26 cellular contexts compared by ENCODE assay signal in the genomic region with DNA sequence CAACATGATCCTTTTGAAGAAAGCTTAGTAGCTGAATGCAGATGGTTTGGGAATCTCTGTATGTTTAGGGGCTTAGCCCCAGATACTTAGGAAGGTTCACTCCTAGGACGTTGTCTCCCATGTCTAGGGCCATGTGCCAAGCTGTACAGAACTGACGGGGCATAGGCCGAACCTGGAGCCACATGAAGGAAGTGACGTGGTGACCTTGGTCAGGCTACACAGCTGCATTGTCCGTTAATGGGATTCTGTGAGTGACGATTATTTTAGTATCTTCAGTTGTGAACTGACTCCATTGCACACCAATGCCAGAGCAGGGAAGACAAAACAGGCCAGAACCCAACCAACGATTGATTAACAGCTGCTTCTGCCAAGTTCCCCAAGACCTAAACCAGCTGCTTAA.
DNase-seq lines count a peak whose midpoint lies in the region; TF ChIP-seq lines count a peak whose summit lies in the region.
"Had no signal": no experiment of that assay in that cellular context is flagged by ENCODE, and none has a peak within 500 bp of the region (broad histone marks: within the 10 kb centered on the region; RNA-seq: fewer than 3 reads in every experiment).

No MANE protein-coding gene starts in this region.

- no peak overlapping the region for H3K9ac ChIP-seq in BLaER1
- H3K9ac ChIP-seq in subcutaneous abdominal adipose tissue (ENCODE audit: low read length in 5 of 5), result no peak overlapping the region

- H3K9me3 ChIP-seq in BLaER1 (no peaks in the 10 kb centered on the region), hepatocyte (ENCODE audit: low read depth) (no peaks in the 10 kb centered on the region), subcutaneous abdominal adipose tissue (ENCODE audit: control insufficient read depth in 5 of 5, low read length in 5 of 5) (no peaks in the 10 kb centered on the region)
- H3K9me3 ChIP-seq: MG63 had no signal

- peaks cover 36% of the 10 kb centered on the region for H4K20me1 ChIP-seq in BLaER1
- H4K20me1 ChIP-seq in hepatocyte (ENCODE audit: insufficient read depth, poor library complexity, severe bottlenecking), result no peaks in the 10 kb centered on the region

- H3K4me1 ChIP-seq in BLaER1, result peaks cover 37% of the 10 kb centered on the region
- peaks cover 9% of the 10 kb centered on the region for H3K4me1 ChIP-seq in hepatocyte (ENCODE audit: insufficient read depth)
- peaks cover 0 to 34% (median 26%) of the 10 kb centered on the region in 5 donors for H3K4me1 ChIP-seq in subcutaneous abdominal adipose tissue (ENCODE audit: control insufficient read depth in 5 of 5, insufficient read depth in 5 of 5, low read length in 5 of 5)

- peak overlapping the region; percentile 88 for H3K27ac Mint-ChIP-seq in HFFc6
- H3K27ac Mint-ChIP-seq: CD8-positive, alpha-beta T cell had no signal

- H3K27ac ChIP-seq in BLaER1 (no peak overlapping the region), hepatocyte (peak overlapping the region; percentile 84), subcutaneous abdominal adipose tissue (ENCODE audit: low read depth, low read length) (peak overlapping the region; percentile 91)
- H3K27ac ChIP-seq: C4-2B, HL-60, SK-N-MC had no signal

- DNase-seq in HFFc6 (no peak), hepatocyte (ENCODE audit: low spot score) (no peak), NCI-H748 (lab: John Stamatoyannopoulos, UW; ENCODE audit: unreplicated experiment) (no peak), NCI-H128 (lab: John Stamatoyannopoulos, UW; ENCODE audit: unreplicated experiment) (no peak), ureter (ENCODE audit: low spot score) (no peak)
- DNase-seq: AML-193; CD8-positive, alpha-beta T cell; DMS 273 treated with DMSO at 0.1 percent for 48 hours; DMS79; EL; GF-D8; HCEC 1CT; KBM-7; MG63; NCI-H1417; NCI-H1694; NCI-H2029 treated with DMSO at 0.1 percent for 48 hours; NCI-H446 treated with DMSO at 0.1 percent for 48 hours; NCI-H526 treated with DMSO at 0.1 percent for 48 hours; SIG-M5; SW 1271 had no signal

- H3K79me2 ChIP-seq in hepatocyte, result no peaks in the 10 kb centered on the region

- no peak overlapping the region for H2AFZ ChIP-seq in hepatocyte

- no peaks in the 10 kb centered on the region for H3K9me3 Mint-ChIP-seq in HFFc6
- H3K9me3 Mint-ChIP-seq: CD8-positive, alpha-beta T cell had no signal

- H3K4me2 ChIP-seq in BLaER1 (peak overlapping the region; percentile 54), hepatocyte (no peak overlapping the region)

- H3K4me3 ChIP-seq in BLaER1 (no peak overlapping the region), hepatocyte (no peak overlapping the region), subcutaneous abdominal adipose tissue (ENCODE audit: low read depth in 1 of 5, low read length in 5 of 5) (no peak overlapping the region)
- H3K4me3 ChIP-seq: MG63, SK-N-MC had no signal

- H3K36me3 ChIP-seq in BLaER1, result no peaks in the 10 kb centered on the region
- H3K36me3 ChIP-seq in hepatocyte (replicated peaks; ENCODE audit: insufficient read depth, low read depth), result no peaks in the 10 kb centered on the region
- H3K36me3 ChIP-seq in subcutaneous abdominal adipose tissue (ENCODE audit: control insufficient read depth in 5 of 5, insufficient read depth in 5 of 5, low read length in 5 of 5), result no peaks in the 10 kb centered on the region
- H3K36me3 ChIP-seq: MG63 had no signal

- H3K36me3 Mint-ChIP-seq in HFFc6 (ENCODE audit: low read depth), result no peaks in the 10 kb centered on the region
- H3K36me3 Mint-ChIP-seq: CD8-positive, alpha-beta T cell had no signal

- H3K4me1 Mint-ChIP-seq in HFFc6 (ENCODE audit: low read depth), result peaks cover 39% of the 10 kb centered on the region

- H3K27me3 ChIP-seq in BLaER1 (no peaks in the 10 kb centered on the region), hepatocyte (no peaks in the 10 kb centered on the region), subcutaneous abdominal adipose tissue (ENCODE audit: control insufficient read depth in 5 of 5, insufficient read depth in 4 of 5, low read length in 5 of 5) (no peaks in the 10 kb centered on the region)
- H3K27me3 ChIP-seq: MG63 had no signal

- H3K27me3 Mint-ChIP-seq in HFFc6 (ENCODE audit: insufficient read depth), result no peaks in the 10 kb centered on the region; the same call in 1 of the 2 replicates

- 95% methylated on average over 7 of the region's 7 CpGs for WGBS in hepatocyte (ENCODE audit: low lambda C conversion rate, missing lambda C conversion rate)

- no peak overlapping the region for H3K4me3 Mint-ChIP-seq in HFFc6
- H3K4me3 Mint-ChIP-seq: CD8-positive, alpha-beta T cell had no signal

- no peaks in the 10 kb centered on the region for H3K9me2 ChIP-seq in hepatocyte (replicated peaks; ENCODE audit: insufficient read depth)

- TF ChIP-seq CTCF in HFFc6 (IDR thresholded peaks at IDR 0.05) (no peak), hepatocyte (IDR thresholded peaks at IDR 0.05; ENCODE audit: poor library complexity) (no peak)
